11 cellular contexts compared by ENCODE assay signal in genomic region chr2:234363011-234363487, GRCh38.
DNase-seq lines count a peak whose midpoint lies in the region; ATAC-seq, FAIRE-seq and TF ChIP-seq lines count a peak whose summit lies in the region.
"Had no signal": no experiment of that assay in that cellular context is flagged by ENCODE, and none has a peak within 500 bp of the region (broad histone marks: within the 10 kb centered on the region; RNA-seq: fewer than 3 reads in every experiment).

No MANE protein-coding gene starts in this region.

- intact Hi-C loops in pancreas (cut with DNase I), result no loop called here

- H3K9me3 ChIP-seq in pancreas, result no peaks in the 10 kb centered on the region
- H3K9me3 ChIP-seq: neutrophil had no signal

- H3K4me3 ChIP-seq in pancreas, result no peak overlapping the region

- DNase-seq in EL, result peak; percentile 38
- DNase-seq in NCI-H2081 (lab: John Stamatoyannopoulos, UW), result peak; percentile 67 to 82
- DNase-seq in ecto neural progenitor cell (ENCODE audit: low spot score), result peak; percentile 66
- DNase-seq in pancreas, result peak in 1 of 6 donors; percentile 18
- no peak for DNase-seq in D341Med (ENCODE audit: low spot score)
- DNase-seq: WERI-Rb-1 had no signal

- no peaks in the 10 kb centered on the region for H3K27me3 ChIP-seq in pancreas

- 17 to 19% methylated on average over 4 of the region's 4 CpGs for WGBS in pancreas, 2 donors

- FAIRE-seq in pancreas (lab: Jason Lieb, UNC), result no peak
- FAIRE-seq: colon had no signal

- no peak for TF ChIP-seq CTCF in pancreas (IDR thresholded peaks at IDR 0.05)

- ATAC-seq in pancreas, result peak in 3 of 4 donors; percentile 37 to 61 (median 57)
- no peak for ATAC-seq in GM21447 (IDR thresholded peaks at IDR 0.05; ENCODE audit: unreplicated experiment)
- no peak for ATAC-seq in GM18909 (IDR thresholded peaks at IDR 0.05; ENCODE audit: poor library complexity, unreplicated experiment)
- no peak for ATAC-seq in GM19035 (IDR thresholded peaks at IDR 0.05; ENCODE audit: unreplicated experiment)

- peak overlapping the region in 1 of 4 donors; percentile 1 for H3K27ac ChIP-seq in pancreas
- H3K27ac ChIP-seq: neutrophil, WERI-Rb-1 had no signal

- H3K36me3 ChIP-seq in pancreas, result no peaks in the 10 kb centered on the region
- H3K36me3 ChIP-seq: neutrophil, WERI-Rb-1 had no signal

- peaks cover 0 to 6% (median 0%) of the 10 kb centered on the region in 3 donors for H3K4me1 ChIP-seq in pancreas

Comparison
In these comparisons a context has a peak if more than half of its experiments do, and no peak if none do; other contexts are left out.
1. ATAC-seq: peak in pancreas (3 of 4); none in GM21447 (single experiment), GM18909 (single experiment) and GM19035 (single experiment).